Comparison of ENCODE assay signal across 25 cellular contexts in the genomic region with DNA sequence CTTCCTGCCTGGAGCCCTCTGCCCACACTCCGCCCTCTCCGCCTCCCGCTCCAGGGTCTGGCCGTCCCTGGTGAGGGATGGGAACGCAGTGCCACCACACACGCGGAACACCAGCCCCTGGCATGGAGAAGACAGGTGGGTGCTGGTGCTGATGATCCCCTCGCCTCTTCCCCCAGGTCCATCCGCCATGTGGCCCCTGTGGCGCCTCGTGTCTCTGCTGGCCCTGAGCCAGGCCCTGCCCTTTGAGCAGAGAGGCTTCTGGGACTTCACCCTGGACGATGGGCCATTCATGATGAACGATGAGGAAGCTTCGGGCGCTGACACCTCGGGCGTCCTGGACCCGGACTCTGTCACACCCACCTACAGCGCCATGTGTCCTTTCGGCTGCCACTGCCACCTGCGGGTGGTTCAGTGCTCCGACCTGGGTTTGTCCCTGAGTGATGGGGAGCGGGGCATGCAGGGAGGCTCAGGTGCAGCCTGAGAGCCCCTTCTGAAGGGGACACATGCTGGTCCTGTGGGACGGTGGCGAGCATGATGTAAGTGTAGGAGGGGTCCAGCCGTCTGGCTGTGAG. TPM values are rescaled to one million over a fixed set of nuclear protein-coding genes. Genes with fewer than 3 reads are reported as not detected.
DNase-seq lines count a peak whose midpoint lies in the region; ATAC-seq, FAIRE-seq and TF ChIP-seq lines count a peak whose summit lies in the region.
"Had no signal": no experiment of that assay in that cellular context is flagged by ENCODE, and none has a peak within 500 bp of the region (broad histone marks: within the 10 kb centered on the region; RNA-seq: fewer than 3 reads in every experiment).

No MANE protein-coding gene starts in this region.

- no peaks in the 10 kb centered on the region for H3K79me2 ChIP-seq in HepG2 (ENCODE audit: insufficient read depth, low read length)

- CTCF ChIA-PET in HepG2 (lab: Yijun Ruan, JAX; ENCODE audit: low intra/inter-chr PET ratio, low total read pairs) (no interaction called here), RWPE1 (lab: Yijun Ruan, JAX) (interaction anchor here (0.7 kb wide), 1 partner anchor 13 kb away, joined by 4 read pairs; no protein-coding TSS in a partner anchor)

- H3K4me3 Mint-ChIP-seq in endothelial cell (ENCODE audit: unreplicated experiment): no peak overlapping the region
- no peak overlapping the region for H3K4me3 Mint-ChIP-seq in activated naive CD8-positive, alpha-beta T cell treated with anti-CD3 and anti-CD28 coated beads, Interleukin-2, amount 50 U/mL, for 24 hours
- H3K4me3 Mint-ChIP-seq: CD4-positive, alpha-beta memory T cell had no signal

- DNase-seq in HepG2 (ENCODE audit: low spot score) (no peak), right lobe of liver (no peak), NB4 (ENCODE audit: low read depth) (peak; percentile 8), RWPE1 (ENCODE audit: low spot score) (no peak), endothelial cell (ENCODE audit: low spot score) (no peak)
- DNase-seq in activated naive CD8-positive, alpha-beta T cell treated with anti-CD3 and anti-CD28 coated beads, Interleukin-2, amount 50 U/mL, for 24 hours: no peak
- DNase-seq: C1 segment of cervical spinal cord; Caco-2; CD4-positive, alpha-beta memory T cell; DND-41; GM23248; H7; KG1; NCI-H1092; NCI-H1417 treated with DMSO at 0.1 percent for 48 hours; NCI-H1930; NCI-H226; NCI-H510A; NCI-H69; SIG-M5 had no signal

- no peaks in the 10 kb centered on the region for H3K9me3 ChIP-seq in HepG2 (ENCODE audit: low read length)
- no peaks in the 10 kb centered on the region for H3K9me3 ChIP-seq in right lobe of liver
- H3K9me3 ChIP-seq: Caco-2 had no signal

- no peaks in the 10 kb centered on the region for H3K4me1 ChIP-seq in HepG2 (ENCODE audit: insufficient read depth, low read length)
- H3K4me1 ChIP-seq in right lobe of liver: no peaks in the 10 kb centered on the region
- H3K4me1 ChIP-seq: Caco-2 had no signal

- peaks cover 5% of the 10 kb centered on the region for H3K36me3 Mint-ChIP-seq in endothelial cell (ENCODE audit: low read depth, unreplicated experiment)
- no peaks in the 10 kb centered on the region for H3K36me3 Mint-ChIP-seq in activated naive CD8-positive, alpha-beta T cell treated with anti-CD3 and anti-CD28 coated beads, Interleukin-2, amount 50 U/mL, for 24 hours (ENCODE audit: low read depth)
- H3K36me3 Mint-ChIP-seq: CD4-positive, alpha-beta memory T cell had no signal

- TF ChIP-seq RAD21 in HepG2 (CRISPR knock-in tag; IDR thresholded peaks at IDR 0.05): no peak

- no TSS peak for BruUV-seq in HepG2 (replicated peaks; lab: Mats Ljungman, UMichigan)

- intact Hi-C loops in HepG2 (cut with micrococcal nuclease; ENCODE audit: unreplicated experiment) (no loop called here), right lobe of liver (cut with DNase I) (loop anchor here in 1 of 2 donors (5.0 kb wide), 1 partner anchor 42 kb away; no protein-coding TSS in a partner anchor)

- TF ChIP-seq POLR2A in HepG2 (IDR thresholded peaks at IDR 0.05; ENCODE audit: insufficient read depth in 1 of 2, low read depth in 2 of 2, low read length in 2 of 2) (no peak), right lobe of liver (IDR thresholded peaks at IDR 0.05) (no peak), NB4 (IDR thresholded peaks at IDR 0.05; ENCODE audit: extremely low read depth, insufficient read length) (no peak)

- H3K4me1 Mint-ChIP-seq in endothelial cell (ENCODE audit: unreplicated experiment): peaks cover 6% of the 10 kb centered on the region
- no peaks in the 10 kb centered on the region for H3K4me1 Mint-ChIP-seq in activated naive CD8-positive, alpha-beta T cell treated with anti-CD3 and anti-CD28 coated beads, Interleukin-2, amount 50 U/mL, for 24 hours

- TF ChIP-seq EP300 in HepG2 (IDR thresholded peaks at IDR 0.05; ENCODE audit: low read depth in 2 of 2, low read length in 2 of 2): no peak
- TF ChIP-seq EP300 in HepG2 (CRISPR knock-in tag; IDR thresholded peaks at IDR 0.05; ENCODE audit: borderline replicate concordance): no peak

- H3K36me3 ChIP-seq in HepG2 (replicated peaks in 1 of 2; ENCODE audit: control insufficient read depth in 1 of 2, insufficient read depth in 2 of 2, low read length in 2 of 2): no peaks in the 10 kb centered on the region
- no peaks in the 10 kb centered on the region for H3K36me3 ChIP-seq in right lobe of liver

- POLR2A ChIA-PET in HepG2 (lab: Yijun Ruan, JAX): no interaction called here
- POLR2A ChIA-PET in RWPE1 (lab: Yijun Ruan, JAX; ENCODE audit: low non-redundant PET): no interaction called here

- H3K27me3 Mint-ChIP-seq in endothelial cell (ENCODE audit: unreplicated experiment): peaks cover 8% of the 10 kb centered on the region
- no peaks in the 10 kb centered on the region for H3K27me3 Mint-ChIP-seq in activated naive CD8-positive, alpha-beta T cell treated with anti-CD3 and anti-CD28 coated beads, Interleukin-2, amount 50 U/mL, for 24 hours
- H3K27me3 Mint-ChIP-seq: CD4-positive, alpha-beta memory T cell had no signal

- no peak overlapping the region for H3K4me2 ChIP-seq in HepG2 (ENCODE audit: low read depth, low read length)

- no peak for ATAC-seq in HepG2
- no peak for ATAC-seq in right lobe of liver
- ATAC-seq in GM19455 (IDR thresholded peaks at IDR 0.05; ENCODE audit: unreplicated experiment): no peak
- no peak for ATAC-seq in activated naive CD8-positive, alpha-beta T cell treated with anti-CD3 and anti-CD28 coated beads, Interleukin-2, amount 50 U/mL, for 24 hours
- ATAC-seq: Panc1 had no signal

- no peaks in the 10 kb centered on the region for H4K20me1 ChIP-seq in HepG2 (ENCODE audit: insufficient read depth, low read length)

- no peak overlapping the region for H3K27ac ChIP-seq in HepG2 (ENCODE audit: extremely low read length, insufficient read depth, low read length)
- no peak overlapping the region for H3K27ac ChIP-seq in right lobe of liver
- peak overlapping the region; percentile 81 for H3K27ac ChIP-seq in RWPE1
- H3K27ac ChIP-seq: GM23248, SK-N-MC had no signal

- TF ChIP-seq CTCF in HepG2 (CRISPR knock-in tag; IDR thresholded peaks at IDR 0.05) (no peak), right lobe of liver (IDR thresholded peaks at IDR 0.05) (no peak), NB4 (IDR thresholded peaks at IDR 0.05; ENCODE audit: low read depth, low read length) (no peak), RWPE1 (conservative IDR thresholded peaks at IDR 0.05; ENCODE audit: low read depth) (no peak), endothelial cell (IDR thresholded peaks at IDR 0.05; ENCODE audit: unreplicated experiment) (no peak)

- no peaks in the 10 kb centered on the region for H3K9me3 Mint-ChIP-seq in endothelial cell (ENCODE audit: unreplicated experiment)
- H3K9me3 Mint-ChIP-seq in activated naive CD8-positive, alpha-beta T cell treated with anti-CD3 and anti-CD28 coated beads, Interleukin-2, amount 50 U/mL, for 24 hours: no peaks in the 10 kb centered on the region

- FAIRE-seq in HepG2 (lab: Jason Lieb, UNC): no peak
- FAIRE-seq: HTR-8/SVneo had no signal

- no peak overlapping the region for H2AFZ ChIP-seq in HepG2 (ENCODE audit: low read length)
- H2AFZ ChIP-seq: GM23248 had no signal

- no CpG with 5 or more reads among the region's 26 CpGs for WGBS in HepG2 (ENCODE audit: low lambda C conversion rate)
- WGBS in right lobe of liver (ENCODE audit: insufficient coverage, low coverage, low lambda C conversion rate, missing lambda C conversion rate): 40% methylated on average over 1 of the region's 26 CpGs

- H3K27ac Mint-ChIP-seq in endothelial cell (ENCODE audit: unreplicated experiment): no peak overlapping the region
- no peak overlapping the region for H3K27ac Mint-ChIP-seq in activated naive CD8-positive, alpha-beta T cell treated with anti-CD3 and anti-CD28 coated beads, Interleukin-2, amount 50 U/mL, for 24 hours
- H3K27ac Mint-ChIP-seq: CD4-positive, alpha-beta memory T cell had no signal

- no peak overlapping the region for H3K4me3 ChIP-seq in HepG2 (replicated peaks in 1 of 3; ENCODE audit: insufficient read depth in 1 of 3, low read depth in 2 of 3, low read length in 3 of 3)
- H3K4me3 ChIP-seq in right lobe of liver: no peak overlapping the region
- no peak overlapping the region for H3K4me3 ChIP-seq in NB4 (ENCODE audit: low read depth, low read length)
- H3K4me3 ChIP-seq: GM23248, SK-N-MC had no signal

- no peaks in the 10 kb centered on the region for H3K27me3 ChIP-seq in HepG2 (ENCODE audit: control insufficient read depth in 1 of 2, insufficient read depth in 2 of 2, low read length in 2 of 2)
- H3K27me3 ChIP-seq in right lobe of liver: no peaks in the 10 kb centered on the region

- no peak overlapping the region for H3K9ac ChIP-seq in HepG2 (ENCODE audit: insufficient read depth, low read depth, low read length)
- H3K9ac ChIP-seq: GM23248 had no signal

- in situ Hi-C loops in HepG2 (cut with HindIII; ENCODE audit: extremely low pct_ligation_motif_present, low pct_unique_long_range_greater_than_20kb): loop anchor here (5.0 to 10.0 kb wide), 2 partner anchors 32 to 50 kb away; a partner anchor contains a TSS

RNA-seq across cellular contexts. Expression of a gene that starts 9.8 kb away (rescaled TPM):
- total RNA-seq in HepG2 (2016; rRNA removed; fragmentation: Illumina TruSeq; extraction: Trizol) (0.18 TPM in 1 of 2 replicates, not detected in the other), right lobe of liver (100 to 1,000 TPM in 4 of 6 experiments, 10 to 100 TPM in 2; 57.0 to 161 (median 122) TPM), endothelial cell (ENCODE audit: unreplicated experiment) (393 TPM)
- not detected in 2 replicates for total RNA-seq in HepG2 (2016; cell fraction: cytosol; rRNA removed; fragmentation: Illumina TruSeq; extraction: Trizol; ENCODE audit: low read depth)
- total RNA-seq in HepG2 (2016; cell fraction: insoluble cytoplasmic fraction; rRNA removed; fragmentation: Illumina TruSeq; extraction: Trizol): 0.19 TPM in 1 of 2 replicates, not detected in the other
- total RNA-seq in HepG2 (2016; cell fraction: membrane; rRNA removed; fragmentation: Illumina TruSeq; extraction: Trizol): 0.06 and 0.21 TPM in 2 replicates
- total RNA-seq in HepG2 (2016; cell fraction: nucleus; rRNA removed; fragmentation: Illumina TruSeq; extraction: Trizol): 0.25 and 0.85 TPM in 2 replicates
- polyA plus RNA-seq in HepG2 (2011; rRNA removed): 0.40 and 0.63 TPM in 2 replicates
- 0.28 and 0.54 TPM in 2 replicates for polyA plus RNA-seq in HepG2 (2011; cell fraction: cytosol; rRNA removed)
- polyA plus RNA-seq in HepG2 (2011; cell fraction: nucleus; rRNA removed): 0.54 and 0.85 TPM in 2 replicates
- 1.5 and 1.9 TPM in 2 replicates for polyA plus RNA-seq in HepG2 (2012)
- 0.10 and 0.11 TPM in 2 replicates for polyA plus RNA-seq in HepG2 (2016; cell fraction: cytosol; fragmentation: Illumina TruSeq; extraction: Trizol; ENCODE audit: low read depth)
- polyA plus RNA-seq in HepG2 (2016; cell fraction: insoluble cytoplasmic fraction; fragmentation: Illumina TruSeq; extraction: Trizol; ENCODE audit: low read depth): 0.26 TPM in 1 of 2 replicates, not detected in the other
- 0.49 and 1.0 TPM in 2 replicates for polyA plus RNA-seq in HepG2 (2016; cell fraction: membrane; fragmentation: Illumina TruSeq; extraction: Trizol; ENCODE audit: low read depth)
- polyA plus RNA-seq in HepG2 (2016; cell fraction: nucleus; fragmentation: Illumina TruSeq; extraction: Trizol; ENCODE audit: insufficient read depth, low read depth): 0.98 and 1.4 TPM in 2 replicates
- 1.3 TPM in 1 of 2 replicates, not detected in the other for polyA minus RNA-seq in HepG2 (2011; rRNA and poly(A)+ RNA removed; ENCODE audit: low replicate concordance)
- 0.99 and 1.3 TPM in 2 replicates for polyA minus RNA-seq in HepG2 (2011; cell fraction: cytosol; rRNA and poly(A)+ RNA removed)
- polyA minus RNA-seq in HepG2 (2011; cell fraction: nucleus; rRNA and poly(A)+ RNA removed): 0.37 and 0.77 TPM in 2 replicates
- total RNA-seq: CD4-positive, alpha-beta memory T cell; T-helper 1 cell treated with Interleukin-12 subunit alpha and Interleukin-12 subunit beta and Interleukin-4 antibody, amounts not matched to agents 30 ng/mL and 1 ng/mL, for 36 hours had no signal
- polyA plus RNA-seq: CD4-positive, alpha-beta memory T cell had no signal

RNA-seq across cellular contexts. Expression of a gene that starts 12.9 kb away (rescaled TPM):
- not detected in 2 replicates for total RNA-seq in HepG2 (2016; rRNA removed; fragmentation: Illumina TruSeq; extraction: Trizol)
- not detected in 2 replicates for total RNA-seq in HepG2 (2016; cell fraction: cytosol; rRNA removed; fragmentation: Illumina TruSeq; extraction: Trizol; ENCODE audit: low read depth)
- not detected in 2 replicates for total RNA-seq in HepG2 (2016; cell fraction: insoluble cytoplasmic fraction; rRNA removed; fragmentation: Illumina TruSeq; extraction: Trizol)
- total RNA-seq in HepG2 (2016; cell fraction: membrane; rRNA removed; fragmentation: Illumina TruSeq; extraction: Trizol): not detected in 2 replicates
- total RNA-seq in HepG2 (2016; cell fraction: nucleus; rRNA removed; fragmentation: Illumina TruSeq; extraction: Trizol): not detected in 2 replicates
- polyA plus RNA-seq in HepG2 (2011; rRNA removed): not detected in 2 replicates
- not detected in 2 replicates for polyA plus RNA-seq in HepG2 (2011; cell fraction: cytosol; rRNA removed)
- not detected in 2 replicates for polyA plus RNA-seq in HepG2 (2011; cell fraction: nucleus; rRNA removed)
- not detected in 2 replicates for polyA plus RNA-seq in HepG2 (2012)
- not detected in 2 replicates for polyA plus RNA-seq in HepG2 (2016; cell fraction: cytosol; fragmentation: Illumina TruSeq; extraction: Trizol; ENCODE audit: low read depth)
- polyA plus RNA-seq in HepG2 (2016; cell fraction: insoluble cytoplasmic fraction; fragmentation: Illumina TruSeq; extraction: Trizol; ENCODE audit: low read depth): not detected in 2 replicates
- not detected in 2 replicates for polyA plus RNA-seq in HepG2 (2016; cell fraction: membrane; fragmentation: Illumina TruSeq; extraction: Trizol; ENCODE audit: low read depth)
- not detected in 2 replicates for polyA plus RNA-seq in HepG2 (2016; cell fraction: nucleus; fragmentation: Illumina TruSeq; extraction: Trizol; ENCODE audit: insufficient read depth, low read depth)
- not detected in 2 replicates for polyA minus RNA-seq in HepG2 (2011; rRNA and poly(A)+ RNA removed; ENCODE audit: low replicate concordance)
- polyA minus RNA-seq in HepG2 (2011; cell fraction: cytosol; rRNA and poly(A)+ RNA removed): not detected in 2 replicates
- polyA minus RNA-seq in HepG2 (2011; cell fraction: nucleus; rRNA and poly(A)+ RNA removed): not detected in 2 replicates
- under 1 TPM in 1 of 6 experiments, not detected in 5; 0.07 TPM for total RNA-seq in right lobe of liver
- total RNA-seq in endothelial cell (ENCODE audit: unreplicated experiment): 0.10 TPM
- total RNA-seq: Caco-2; CD4-positive, alpha-beta memory T cell; GM23248; H7 had no signal
- polyA plus RNA-seq: GM23248 had no signal

RNA-seq across cellular contexts. Expression of a gene that starts 34.2 kb away (rescaled TPM):
- total RNA-seq in HepG2 (2016; rRNA removed; fragmentation: Illumina TruSeq; extraction: Trizol): 42.4 and 52.1 TPM in 2 replicates
- 11.6 and 12.0 TPM in 2 replicates for total RNA-seq in HepG2 (2016; cell fraction: cytosol; rRNA removed; fragmentation: Illumina TruSeq; extraction: Trizol; ENCODE audit: low read depth)
- 39.2 and 51.8 TPM in 2 replicates for total RNA-seq in HepG2 (2016; cell fraction: insoluble cytoplasmic fraction; rRNA removed; fragmentation: Illumina TruSeq; extraction: Trizol)
- total RNA-seq in HepG2 (2016; cell fraction: membrane; rRNA removed; fragmentation: Illumina TruSeq; extraction: Trizol): 14.9 and 17.2 TPM in 2 replicates
- total RNA-seq in HepG2 (2016; cell fraction: nucleus; rRNA removed; fragmentation: Illumina TruSeq; extraction: Trizol): 18.7 and 21.6 TPM in 2 replicates
- 9.1 and 10.9 TPM in 2 replicates for polyA plus RNA-seq in HepG2 (2011; rRNA removed)
- polyA plus RNA-seq in HepG2 (2011; cell fraction: cytosol; rRNA removed): 9.4 and 15.2 TPM in 2 replicates
- polyA plus RNA-seq in HepG2 (2011; cell fraction: nucleus; rRNA removed): 19.4 and 23.3 TPM in 2 replicates
- polyA plus RNA-seq in HepG2 (2012): 8.2 and 11.4 TPM in 2 replicates
- polyA plus RNA-seq in HepG2 (2016; cell fraction: cytosol; fragmentation: Illumina TruSeq; extraction: Trizol; ENCODE audit: low read depth): 6.9 and 7.7 TPM in 2 replicates
- 32.6 and 41.1 TPM in 2 replicates for polyA plus RNA-seq in HepG2 (2016; cell fraction: insoluble cytoplasmic fraction; fragmentation: Illumina TruSeq; extraction: Trizol; ENCODE audit: low read depth)
- polyA plus RNA-seq in HepG2 (2016; cell fraction: membrane; fragmentation: Illumina TruSeq; extraction: Trizol; ENCODE audit: low read depth): 10.1 and 11.1 TPM in 2 replicates
- 35.1 and 45.0 TPM in 2 replicates for polyA plus RNA-seq in HepG2 (2016; cell fraction: nucleus; fragmentation: Illumina TruSeq; extraction: Trizol; ENCODE audit: insufficient read depth, low read depth)
- polyA minus RNA-seq in HepG2 (2011; rRNA and poly(A)+ RNA removed; ENCODE audit: low replicate concordance): 18.6 and 73.7 TPM in 2 replicates
- 5.5 and 7.6 TPM in 2 replicates for polyA minus RNA-seq in HepG2 (2011; cell fraction: cytosol; rRNA and poly(A)+ RNA removed)
- 3.6 and 9.3 TPM in 2 replicates for polyA minus RNA-seq in HepG2 (2011; cell fraction: nucleus; rRNA and poly(A)+ RNA removed)
- total RNA-seq in right lobe of liver: 10 to 100 TPM in 1 of 6 experiments, 1 to 10 TPM in 5; 5.6 to 14.9 (median 8.8) TPM
- total RNA-seq in endothelial cell (ENCODE audit: unreplicated experiment): 27.7 TPM

RNA-seq across cellular contexts. Expression of a gene that starts 58.7 kb away (rescaled TPM):
- total RNA-seq in HepG2 (2016; rRNA removed; fragmentation: Illumina TruSeq; extraction: Trizol): 0.18 TPM in 1 of 2 replicates, not detected in the other
- total RNA-seq in HepG2 (2016; cell fraction: cytosol; rRNA removed; fragmentation: Illumina TruSeq; extraction: Trizol; ENCODE audit: low read depth): 1.2 TPM in 1 of 2 replicates, not detected in the other
- total RNA-seq in HepG2 (2016; cell fraction: insoluble cytoplasmic fraction; rRNA removed; fragmentation: Illumina TruSeq; extraction: Trizol): 0.22 TPM in 1 of 2 replicates, not detected in the other
- total RNA-seq in HepG2 (2016; cell fraction: membrane; rRNA removed; fragmentation: Illumina TruSeq; extraction: Trizol): 0.19 and 0.21 TPM in 2 replicates
- 0.50 and 0.62 TPM in 2 replicates for total RNA-seq in HepG2 (2016; cell fraction: nucleus; rRNA removed; fragmentation: Illumina TruSeq; extraction: Trizol)
- 0.13 and 0.17 TPM in 2 replicates for polyA plus RNA-seq in HepG2 (2011; rRNA removed)
- polyA plus RNA-seq in HepG2 (2011; cell fraction: cytosol; rRNA removed): 0.09 and 0.21 TPM in 2 replicates
- polyA plus RNA-seq in HepG2 (2011; cell fraction: nucleus; rRNA removed): 1.2 and 2.1 TPM in 2 replicates
- not detected in 2 replicates for polyA plus RNA-seq in HepG2 (2012)
- polyA plus RNA-seq in HepG2 (2016; cell fraction: cytosol; fragmentation: Illumina TruSeq; extraction: Trizol; ENCODE audit: low read depth): 0.18 TPM in 1 of 2 replicates, not detected in the other
- 0.19 TPM in 1 of 2 replicates, not detected in the other for polyA plus RNA-seq in HepG2 (2016; cell fraction: insoluble cytoplasmic fraction; fragmentation: Illumina TruSeq; extraction: Trizol; ENCODE audit: low read depth)
- polyA plus RNA-seq in HepG2 (2016; cell fraction: membrane; fragmentation: Illumina TruSeq; extraction: Trizol; ENCODE audit: low read depth): 0.15 TPM in 1 of 2 replicates, not detected in the other
- polyA plus RNA-seq in HepG2 (2016; cell fraction: nucleus; fragmentation: Illumina TruSeq; extraction: Trizol; ENCODE audit: insufficient read depth, low read depth): 0.38 TPM in 1 of 2 replicates, not detected in the other
- 0.24 and 0.87 TPM in 2 replicates for polyA minus RNA-seq in HepG2 (2011; rRNA and poly(A)+ RNA removed; ENCODE audit: low replicate concordance)
- polyA minus RNA-seq in HepG2 (2011; cell fraction: cytosol; rRNA and poly(A)+ RNA removed): not detected in 2 replicates
- polyA minus RNA-seq in HepG2 (2011; cell fraction: nucleus; rRNA and poly(A)+ RNA removed): 1.3 and 1.6 TPM in 2 replicates
- under 1 TPM in 4 of 6 experiments, not detected in 2; 0.18 to 0.46 (median 0.23) TPM for total RNA-seq in right lobe of liver
- 1.5 TPM for total RNA-seq in endothelial cell (ENCODE audit: unreplicated experiment)

Comparison
In these comparisons a context has a peak if more than half of its experiments do, and no peak if none do; other contexts are left out.
1. RNA of a gene that starts 9.8 kb away (total RNA-seq): 393 TPM in endothelial cell (single experiment) and 57.0 to 161 TPM in right lobe of liver; 0.06 to 0.85 TPM in HepG2; every median in the first group is over 10 times any median in the second.